In the genomic region with DNA sequence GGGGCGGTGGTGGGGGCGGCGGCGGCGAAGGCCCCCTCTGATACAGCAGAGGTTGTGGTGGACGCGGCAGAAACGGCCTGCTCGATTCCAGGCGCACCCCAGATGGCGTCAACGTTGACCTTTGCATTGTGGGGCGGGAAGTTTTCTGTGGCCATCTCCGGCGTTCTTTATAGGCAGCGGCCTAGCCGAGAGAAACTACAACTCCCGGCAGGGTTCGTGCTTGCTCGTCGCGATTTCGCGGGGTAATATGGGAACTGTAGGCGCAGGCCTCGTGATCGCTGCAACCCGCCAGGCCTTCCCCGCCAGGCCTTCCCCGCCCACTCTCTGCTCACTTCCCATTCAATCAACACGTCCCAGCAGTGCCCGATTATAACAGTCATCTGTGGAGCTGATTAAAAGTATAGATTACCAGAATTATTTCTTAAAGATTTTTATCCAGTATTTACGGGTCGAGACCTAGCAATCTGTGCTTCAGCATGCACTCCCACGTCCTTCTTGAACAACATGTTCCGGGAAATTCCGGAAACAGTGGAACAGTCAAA, we compare ENCODE assay signal across 1 cellular context.
TF ChIP-seq lines count a peak whose summit lies in the region.

Gene BOD1, minus strand, starts transcription at position 74 of the 542 bp plus-strand sequence. CDS start 214 bp downstream, outside the sequence.

TF ChIP-seq in K562, 482 proteins besides CTCF, POLR2A, EP300 and RAD21 (continued from another document and continues in another):
- TF ChIP-seq GABPA (tag; conservative IDR thresholded peaks at IDR 0.05; ENCODE audit: low read depth) (peak; percentile 76), PPARD (CRISPR knock-in tag; IDR thresholded peaks at IDR 0.05) (no peak), USF2 (CRISPR knock-in tag; IDR thresholded peaks at IDR 0.05) (peak; percentile 80), EHMT2 (IDR thresholded peaks at IDR 0.05) (no peak), BRCA1 (IDR thresholded peaks at IDR 0.05) (no peak), BRCA1 (CRISPR knock-in tag; IDR thresholded peaks at IDR 0.05) (no peak), MNT (conservative IDR thresholded peaks at IDR 0.05) (peak; percentile 95 to 98), IRF2 (CRISPR knock-in tag; IDR thresholded peaks at IDR 0.05) (no peak), ARID2 (IDR thresholded peaks at IDR 0.05) (no peak), CC2D1A (IDR thresholded peaks at IDR 0.05) (no peak), HMG20A (CRISPR knock-in tag; conservative IDR thresholded peaks at IDR 0.05) (no peak), ZNF41 (CRISPR knock-in tag; conservative IDR thresholded peaks at IDR 0.05) (peak; percentile 57; the same call in 1 of the 2 replicates), ZNF655 (CRISPR knock-in tag; IDR thresholded peaks at IDR 0.05) (no peak), HMGN3 (IDR thresholded peaks at IDR 0.05; ENCODE audit: borderline replicate concordance, extremely low read depth, insufficient read length, low read depth, low read length) (no peak), THRAP3 (IDR thresholded peaks at IDR 0.05; ENCODE audit: borderline replicate concordance) (no peak), RBM25 (IDR thresholded peaks at IDR 0.05; ENCODE audit: low read depth, low read length, severe bottlenecking) (no peak), HNRNPLL (IDR thresholded peaks at IDR 0.05; ENCODE audit: low read depth, low read length, poor library complexity, severe bottlenecking) (no peak), ZC3H4 (CRISPR knock-in tag; IDR thresholded peaks at IDR 0.05; ENCODE audit: borderline replicate concordance) (no peak), STAT6 (CRISPR knock-in tag; IDR thresholded peaks at IDR 0.05) (no peak), ATF7 (IDR thresholded peaks at IDR 0.05) (peak; percentile 71), RFX7 (CRISPR knock-in tag; IDR thresholded peaks at IDR 0.05) (no peak), ARNT (IDR thresholded peaks at IDR 0.05) (peak in 1 of 2 experiments; percentile 92; a peak in 2 of 4 replicates), POLR2G (IDR thresholded peaks at IDR 0.05; ENCODE audit: low read depth, low read length) (peak; percentile 75), NELFE (IDR thresholded peaks at IDR 0.05; ENCODE audit: insufficient read depth, insufficient read length) (no peak), RFX1 (IDR thresholded peaks at IDR 0.05) (no peak), KDM5B (IDR thresholded peaks at IDR 0.05; ENCODE audit: insufficient replicate concordance, low read depth, low read length) (no peak)
- TF ChIP-seq, protein P1, sequence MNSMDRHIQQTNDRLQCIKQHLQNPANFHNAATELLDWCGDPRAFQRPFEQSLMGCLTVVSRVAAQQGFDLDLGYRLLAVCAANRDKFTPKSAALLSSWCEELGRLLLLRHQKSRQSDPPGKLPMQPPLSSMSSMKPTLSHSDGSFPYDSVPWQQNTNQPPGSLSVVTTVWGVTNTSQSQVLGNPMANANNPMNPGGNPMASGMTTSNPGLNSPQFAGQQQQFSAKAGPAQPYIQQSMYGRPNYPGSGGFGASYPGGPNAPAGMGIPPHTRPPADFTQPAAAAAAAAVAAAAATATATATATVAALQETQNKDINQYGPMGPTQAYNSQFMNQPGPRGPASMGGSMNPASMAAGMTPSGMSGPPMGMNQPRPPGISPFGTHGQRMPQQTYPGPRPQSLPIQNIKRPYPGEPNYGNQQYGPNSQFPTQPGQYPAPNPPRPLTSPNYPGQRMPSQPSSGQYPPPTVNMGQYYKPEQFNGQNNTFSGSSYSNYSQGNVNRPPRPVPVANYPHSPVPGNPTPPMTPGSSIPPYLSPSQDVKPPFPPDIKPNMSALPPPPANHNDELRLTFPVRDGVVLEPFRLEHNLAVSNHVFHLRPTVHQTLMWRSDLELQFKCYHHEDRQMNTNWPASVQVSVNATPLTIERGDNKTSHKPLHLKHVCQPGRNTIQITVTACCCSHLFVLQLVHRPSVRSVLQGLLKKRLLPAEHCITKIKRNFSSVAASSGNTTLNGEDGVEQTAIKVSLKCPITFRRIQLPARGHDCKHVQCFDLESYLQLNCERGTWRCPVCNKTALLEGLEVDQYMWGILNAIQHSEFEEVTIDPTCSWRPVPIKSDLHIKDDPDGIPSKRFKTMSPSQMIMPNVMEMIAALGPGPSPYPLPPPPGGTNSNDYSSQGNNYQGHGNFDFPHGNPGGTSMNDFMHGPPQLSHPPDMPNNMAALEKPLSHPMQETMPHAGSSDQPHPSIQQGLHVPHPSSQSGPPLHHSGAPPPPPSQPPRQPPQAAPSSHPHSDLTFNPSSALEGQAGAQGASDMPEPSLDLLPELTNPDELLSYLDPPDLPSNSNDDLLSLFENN (IDR thresholded peaks at IDR 0.05; ENCODE audit: low read depth in 2 of 2, low read length in 2 of 2) = 0 out of 4 replicates have a peak, but pooled peaks of 1 of the 2 experiments have one; percentile 21
- TF ChIP-seq, protein P2, sequence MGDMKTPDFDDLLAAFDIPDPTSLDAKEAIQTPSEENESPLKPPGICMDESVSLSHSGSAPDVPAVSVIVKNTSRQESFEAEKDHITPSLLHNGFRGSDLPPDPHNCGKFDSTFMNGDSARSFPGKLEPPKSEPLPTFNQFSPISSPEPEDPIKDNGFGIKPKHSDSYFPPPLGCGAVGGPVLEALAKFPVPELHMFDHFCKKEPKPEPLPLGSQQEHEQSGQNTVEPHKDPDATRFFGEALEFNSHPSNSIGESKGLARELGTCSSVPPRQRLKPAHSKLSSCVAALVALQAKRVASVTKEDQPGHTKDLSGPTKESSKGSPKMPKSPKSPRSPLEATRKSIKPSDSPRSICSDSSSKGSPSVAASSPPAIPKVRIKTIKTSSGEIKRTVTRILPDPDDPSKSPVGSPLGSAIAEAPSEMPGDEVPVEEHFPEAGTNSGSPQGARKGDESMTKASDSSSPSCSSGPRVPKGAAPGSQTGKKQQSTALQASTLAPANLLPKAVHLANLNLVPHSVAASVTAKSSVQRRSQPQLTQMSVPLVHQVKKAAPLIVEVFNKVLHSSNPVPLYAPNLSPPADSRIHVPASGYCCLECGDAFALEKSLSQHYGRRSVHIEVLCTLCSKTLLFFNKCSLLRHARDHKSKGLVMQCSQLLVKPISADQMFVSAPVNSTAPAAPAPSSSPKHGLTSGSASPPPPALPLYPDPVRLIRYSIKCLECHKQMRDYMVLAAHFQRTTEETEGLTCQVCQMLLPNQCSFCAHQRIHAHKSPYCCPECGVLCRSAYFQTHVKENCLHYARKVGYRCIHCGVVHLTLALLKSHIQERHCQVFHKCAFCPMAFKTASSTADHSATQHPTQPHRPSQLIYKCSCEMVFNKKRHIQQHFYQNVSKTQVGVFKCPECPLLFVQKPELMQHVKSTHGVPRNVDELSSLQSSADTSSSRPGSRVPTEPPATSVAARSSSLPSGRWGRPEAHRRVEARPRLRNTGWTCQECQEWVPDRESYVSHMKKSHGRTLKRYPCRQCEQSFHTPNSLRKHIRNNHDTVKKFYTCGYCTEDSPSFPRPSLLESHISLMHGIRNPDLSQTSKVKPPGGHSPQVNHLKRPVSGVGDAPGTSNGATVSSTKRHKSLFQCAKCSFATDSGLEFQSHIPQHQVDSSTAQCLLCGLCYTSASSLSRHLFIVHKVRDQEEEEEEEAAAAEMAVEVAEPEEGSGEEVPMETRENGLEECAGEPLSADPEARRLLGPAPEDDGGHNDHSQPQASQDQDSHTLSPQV (IDR thresholded peaks at IDR 0.05) = peak; percentile 98
- TF ChIP-seq, protein P3, sequence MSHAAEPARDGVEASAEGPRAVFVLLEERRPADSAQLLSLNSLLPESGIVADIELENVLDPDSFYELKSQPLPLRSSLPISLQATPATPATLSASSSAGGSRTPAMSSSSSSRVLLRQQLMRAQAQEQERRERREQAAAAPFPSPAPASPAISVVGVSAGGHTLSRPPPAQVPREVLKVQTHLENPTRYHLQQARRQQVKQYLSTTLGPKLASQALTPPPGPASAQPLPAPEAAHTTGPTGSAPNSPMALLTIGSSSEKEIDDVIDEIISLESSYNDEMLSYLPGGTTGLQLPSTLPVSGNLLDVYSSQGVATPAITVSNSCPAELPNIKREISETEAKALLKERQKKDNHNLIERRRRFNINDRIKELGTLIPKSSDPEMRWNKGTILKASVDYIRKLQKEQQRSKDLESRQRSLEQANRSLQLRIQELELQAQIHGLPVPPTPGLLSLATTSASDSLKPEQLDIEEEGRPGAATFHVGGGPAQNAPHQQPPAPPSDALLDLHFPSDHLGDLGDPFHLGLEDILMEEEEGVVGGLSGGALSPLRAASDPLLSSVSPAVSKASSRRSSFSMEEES (CRISPR knock-in tag; IDR thresholded peaks at IDR 0.05) = peak; percentile 92
- TF ChIP-seq, protein P4, sequence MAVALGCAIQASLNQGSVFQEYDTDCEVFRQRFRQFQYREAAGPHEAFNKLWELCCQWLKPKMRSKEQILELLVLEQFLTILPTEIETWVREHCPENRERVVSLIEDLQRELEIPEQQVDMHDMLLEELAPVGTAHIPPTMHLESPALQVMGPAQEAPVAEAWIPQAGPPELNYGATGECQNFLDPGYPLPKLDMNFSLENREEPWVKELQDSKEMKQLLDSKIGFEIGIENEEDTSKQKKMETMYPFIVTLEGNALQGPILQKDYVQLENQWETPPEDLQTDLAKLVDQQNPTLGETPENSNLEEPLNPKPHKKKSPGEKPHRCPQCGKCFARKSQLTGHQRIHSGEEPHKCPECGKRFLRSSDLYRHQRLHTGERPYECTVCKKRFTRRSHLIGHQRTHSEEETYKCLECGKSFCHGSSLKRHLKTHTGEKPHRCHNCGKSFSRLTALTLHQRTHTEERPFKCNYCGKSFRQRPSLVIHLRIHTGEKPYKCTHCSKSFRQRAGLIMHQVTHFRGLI (CRISPR knock-in tag; IDR thresholded peaks at IDR 0.05) = 0 out of 2 replicates have a peak, but pooled peaks have one; percentile 34
- TF ChIP-seq, protein P5, sequence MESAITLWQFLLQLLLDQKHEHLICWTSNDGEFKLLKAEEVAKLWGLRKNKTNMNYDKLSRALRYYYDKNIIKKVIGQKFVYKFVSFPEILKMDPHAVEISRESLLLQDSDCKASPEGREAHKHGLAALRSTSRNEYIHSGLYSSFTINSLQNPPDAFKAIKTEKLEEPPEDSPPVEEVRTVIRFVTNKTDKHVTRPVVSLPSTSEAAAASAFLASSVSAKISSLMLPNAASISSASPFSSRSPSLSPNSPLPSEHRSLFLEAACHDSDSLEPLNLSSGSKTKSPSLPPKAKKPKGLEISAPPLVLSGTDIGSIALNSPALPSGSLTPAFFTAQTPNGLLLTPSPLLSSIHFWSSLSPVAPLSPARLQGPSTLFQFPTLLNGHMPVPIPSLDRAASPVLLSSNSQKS (CRISPR knock-in tag; IDR thresholded peaks at IDR 0.05) = no peak
